33 cellular contexts compared by ENCODE assay signal in the genomic region with DNA sequence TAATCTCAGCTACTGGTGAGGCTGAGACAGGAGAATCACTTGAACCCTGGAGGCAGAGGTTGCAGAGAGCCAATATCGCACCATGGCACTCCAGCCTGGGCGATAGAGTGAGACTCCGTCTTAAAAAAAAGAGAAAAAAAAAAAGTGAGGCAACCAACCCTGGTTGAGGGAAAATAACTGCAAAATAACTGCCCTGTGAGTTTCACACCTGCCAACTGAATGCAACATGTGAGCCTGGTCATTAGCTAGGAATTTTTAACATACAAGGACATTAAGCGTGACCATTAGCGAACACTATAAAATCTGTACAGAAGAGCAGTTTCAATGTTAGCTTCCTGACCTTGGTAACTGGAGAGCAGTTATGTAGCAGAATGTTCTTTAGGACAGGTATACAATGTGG. TPM values are rescaled to one million over a fixed set of nuclear protein-coding genes. Genes with fewer than 3 reads are reported as not detected.
"Had no signal": no experiment of that assay in that cellular context is flagged by ENCODE, and none has a peak within 500 bp of the region (broad histone marks: within the 10 kb centered on the region; RNA-seq: fewer than 3 reads in every experiment).

No MANE protein-coding gene starts in this region.

- H3K27ac Mint-ChIP-seq: activated CD4-positive, alpha-beta memory T cell treated with anti-CD3 and anti-CD28 coated beads, Interleukin-2, amount 10 ng/mL, durations not matched to agents 7 days and 5 days; activated T-helper 2 cell treated with anti-CD3 and anti-CD28 coated beads, Interferon-gamma antibody, Interleukin-2, Interleukin-4, amounts not matched to agents 10 μg/mL and 5 μg/mL and 100 μg/mL, durations not matched to agents 14 hours and 24 hours and 36 hours; natural killer cell treated with Interleukin-12 subunit alpha and Interleukin-12 subunit beta and Interleukin-15 and Interleukin-18, amount 100 ng/mL, for 72 hours; progenitor cell of endocrine pancreas; stimulated activated memory B cell treated with anti-CD40 and anti-IgM and Interleukin-4, amounts not matched to agents 10 μg/mL and 1 μg/mL and 100 μg/mL, for 72 hours had no signal

- H3K36me3 Mint-ChIP-seq: brain had no signal

- DNase-seq: activated CD4-positive, alpha-beta memory T cell treated with anti-CD3 and anti-CD28 coated beads, Interleukin-2, amount 10 ng/mL, durations not matched to agents 7 days and 5 days; activated CD4-positive, alpha-beta T cell treated with anti-CD3 and anti-CD28 coated beads, Interleukin-2, amount 10 ng/mL, durations not matched to agents 24 days and 14 days; activated CD8-positive, alpha-beta memory T cell treated with anti-CD3 and anti-CD28 coated beads, Interleukin-2, amount 50 U/mL, for 48 hours; activated T-cell treated with anti-CD3 and anti-CD28 coated beads, Interleukin-2, amount 50 U/mL, for 4 hours; adrenal gland; aorta; cerebellar nuclear complex; colonic mucosa; effector CD8-positive, alpha-beta T cell; esophagus squamous epithelium; foreskin melanocyte; left ventricle myocardium inferior; mucosa of descending colon; ovary; sigmoid colon; small intestine; stomach; T-helper 1 cell; tibial artery had no signal

- H3K4me3 Mint-ChIP-seq: activated CD4-positive, alpha-beta memory T cell treated with anti-CD3 and anti-CD28 coated beads, Interleukin-2, amount 10 ng/mL, durations not matched to agents 7 days and 5 days; activated CD4-positive, alpha-beta T cell treated with anti-CD3 and anti-CD28 coated beads, Interleukin-2, amount 10 ng/mL, durations not matched to agents 24 days and 14 days; activated naive CD4-positive, alpha-beta T cell treated with anti-CD3 and anti-CD28 coated beads, Interleukin-2, amount 50 U/mL, for 24 hours; activated T-cell treated with anti-CD3 and anti-CD28 coated beads, Interleukin-2, amount 50 U/mL, for 4 hours; brain; natural killer cell treated with Interleukin-12 subunit alpha and Interleukin-12 subunit beta and Interleukin-15 and Interleukin-18, amount 100 ng/mL, for 72 hours; stimulated activated memory B cell treated with anti-CD40 and anti-IgM and Interleukin-4, amounts not matched to agents 10 μg/mL and 1 μg/mL and 100 μg/mL, for 72 hours had no signal

- H3K9me3 Mint-ChIP-seq: activated CD4-positive, alpha-beta memory T cell treated with anti-CD3 and anti-CD28 coated beads, Interleukin-2, amount 10 ng/mL, durations not matched to agents 7 days and 5 days; activated CD4-positive, alpha-beta T cell treated with anti-CD3 and anti-CD28 coated beads, Interleukin-2, amount 10 ng/mL, durations not matched to agents 24 days and 14 days; activated naive CD4-positive, alpha-beta T cell treated with anti-CD3 and anti-CD28 coated beads, Interleukin-2, amount 50 U/mL, for 24 hours; activated T-cell treated with anti-CD3 and anti-CD28 coated beads, Interleukin-2, amount 50 U/mL, for 4 hours; activated T-helper 2 cell treated with anti-CD3 and anti-CD28 coated beads, Interferon-gamma antibody, Interleukin-2, Interleukin-4, amounts not matched to agents 10 μg/mL and 5 μg/mL and 100 μg/mL, durations not matched to agents 14 hours and 24 hours and 36 hours; brain; natural killer cell treated with Interleukin-12 subunit alpha and Interleukin-12 subunit beta and Interleukin-15 and Interleukin-18, amount 100 ng/mL, for 72 hours; stimulated activated memory B cell treated with anti-CD40 and anti-IgM and Interleukin-4, amounts not matched to agents 10 μg/mL and 1 μg/mL and 100 μg/mL, for 72 hours had no signal

- ATAC-seq: mucosa of descending colon; natural killer cell treated with Interleukin-12 subunit alpha and Interleukin-12 subunit beta and Interleukin-15 and Interleukin-18, amount 100 ng/mL, for 72 hours; stimulated activated memory B cell treated with anti-CD40 and anti-IgM and Interleukin-4, amounts not matched to agents 10 μg/mL and 1 μg/mL and 100 μg/mL, for 72 hours had no signal

RNA-seq across cellular contexts. Expression of gene CCNP, which starts 2.4 kb away (rescaled TPM):
- total RNA-seq: activated CD4-positive, alpha-beta memory T cell treated with anti-CD3 and anti-CD28 coated beads, Interleukin-2, amount 10 ng/mL, durations not matched to agents 7 days and 5 days; dermis microvascular lymphatic vessel endothelial cell; esophagus squamous epithelium; glomerular endothelial cell; myocyte; sigmoid colon; stomach; ureter had no signal

RNA-seq across cellular contexts. Expression of gene TTC9B, which starts 10.7 kb away (rescaled TPM):
- total RNA-seq: activated CD4-positive, alpha-beta memory T cell treated with anti-CD3 and anti-CD28 coated beads, Interleukin-2, amount 10 ng/mL, durations not matched to agents 7 days and 5 days; activated CD4-positive, alpha-beta T cell treated with anti-CD3 and anti-CD28 coated beads, Interleukin-2, amount 10 ng/mL, durations not matched to agents 24 days and 14 days; activated T-cell treated with anti-CD3 and anti-CD28 coated beads, Interleukin-2, amount 50 U/mL, for 4 hours; activated T-helper 2 cell treated with anti-CD3 and anti-CD28 coated beads, Interferon-gamma antibody, Interleukin-2, Interleukin-4, amounts not matched to agents 10 μg/mL and 5 μg/mL and 100 μg/mL, durations not matched to agents 14 hours and 24 hours and 36 hours; aorta; cardiac muscle cell; dermis microvascular lymphatic vessel endothelial cell; esophagus squamous epithelium; glomerular endothelial cell; left ventricle myocardium inferior; lung; mesenteric fat pad; myocyte; natural killer cell treated with Interleukin-12 subunit alpha and Interleukin-12 subunit beta and Interleukin-15 and Interleukin-18, amount 100 ng/mL, for 72 hours; ovary; progenitor cell of endocrine pancreas; suprapubic skin; ureter had no signal
